ENCODE assay signal across 10 cellular contexts in the genomic region with DNA sequence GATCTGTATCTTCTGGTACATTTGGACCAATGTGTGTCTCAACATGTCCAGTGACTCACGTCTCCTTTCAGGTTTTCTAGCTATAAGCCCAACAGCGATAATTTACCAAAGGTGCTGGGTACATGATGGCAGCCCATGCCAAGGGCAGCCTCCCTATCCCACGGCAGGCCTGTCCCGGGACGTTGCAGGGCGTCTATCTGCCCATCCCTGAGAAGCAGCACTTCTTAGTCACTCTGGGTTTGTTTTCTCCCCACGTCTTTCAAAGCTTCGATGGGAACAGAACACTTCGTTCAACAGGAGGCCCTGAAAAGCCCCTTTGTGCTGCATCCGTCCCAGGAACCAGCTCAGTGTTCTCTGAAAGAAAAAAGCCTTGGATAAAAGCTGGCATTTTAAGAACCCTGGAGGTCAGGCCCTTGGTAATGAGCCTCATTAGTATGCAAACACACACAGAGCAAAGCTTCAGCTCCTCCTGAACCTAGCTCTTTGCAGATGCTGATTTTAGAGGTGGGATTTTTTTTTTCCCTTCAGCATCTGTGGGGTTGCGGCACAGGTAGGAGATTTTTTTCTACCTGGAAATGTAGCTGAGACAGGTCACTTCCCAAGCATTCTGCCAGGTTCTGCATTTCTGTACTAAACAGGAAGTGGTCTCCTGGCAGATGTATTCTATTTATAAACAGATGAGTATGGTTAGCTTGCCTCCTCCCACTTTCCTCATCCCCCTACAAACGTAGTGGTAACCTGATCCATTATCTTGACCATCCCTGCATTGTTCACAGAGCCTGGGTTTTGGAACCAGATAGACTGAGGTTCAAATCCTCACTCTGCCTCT. TPM values are rescaled to one million over a fixed set of nuclear protein-coding genes. Genes with fewer than 3 reads are reported as not detected.
DNase-seq lines count a peak whose midpoint lies in the region; ATAC-seq, FAIRE-seq and TF ChIP-seq lines count a peak whose summit lies in the region.
"Had no signal": no experiment of that assay in that cellular context is flagged by ENCODE, and none has a peak within 500 bp of the region (broad histone marks: within the 10 kb centered on the region; RNA-seq: fewer than 3 reads in every experiment).

No MANE protein-coding gene starts in this region.

- in situ Hi-C loops in K562 (cut with MboI): no loop called here

- POLR2A ChIA-PET in K562 (lab: Yijun Ruan, JAX): interaction anchor here (0.7 to 1.2 kb wide), 3 partner anchors 24 to 198 kb away, joined by 3 to 4 read pairs (median 3); no protein-coding TSS in a partner anchor

- H3K4me1 ChIP-seq in BLaER1: peaks cover 24% of the 10 kb centered on the region
- peaks cover 22% of the 10 kb centered on the region for H3K4me1 ChIP-seq in HUES64 (ENCODE audit: insufficient read depth, low read length)
- H3K4me1 ChIP-seq in K562 (replicated peaks in 1 of 2; ENCODE audit: control insufficient read depth in 2 of 2, insufficient read depth in 2 of 2, low read length in 2 of 2): peaks cover 0 to 14% of the 10 kb centered on the region in 2 experiments; a peak in 2 of 5 replicates
- peaks cover 0 to 3% of the 10 kb centered on the region in 2 donors for H3K4me1 ChIP-seq in kidney (ENCODE audit: control insufficient read depth in 1 of 2, insufficient read depth in 1 of 2, low read depth in 1 of 2, low read length in 2 of 2)

- H3K4me3 ChIP-seq in BLaER1 (no peak overlapping the region), HUES64 (ENCODE audit: low read length) (peak overlapping the region; percentile 31), K562 (no peak overlapping the region), kidney (ENCODE audit: low read length in 2 of 2) (no peak overlapping the region)

- H3K4me2 ChIP-seq in BLaER1: peak overlapping the region; percentile 59
- H3K4me2 ChIP-seq in K562 (ENCODE audit: insufficient read depth, low read length): no peak overlapping the region

- 13% methylated on average over 12 of the region's 12 CpGs for WGBS in HUES64
- WGBS in K562 (ENCODE audit: insufficient coverage, low coverage, missing lambda C conversion rate): 2% methylated on average over 12 of the region's 12 CpGs

- no peak overlapping the region for H2AFZ ChIP-seq in K562 (ENCODE audit: low read depth, low read length)

- DNase-seq in K562 (ENCODE audit: extremely low read depth in 1 of 4, low spot score in 3 of 4): peak in 2 of 4 experiments; percentile 11 to 24
- peak; percentile 60 for DNase-seq in kidney tubule cell (ENCODE audit: low spot score)
- no peak for DNase-seq in NCI-H1048 (lab: John Stamatoyannopoulos, UW)
- DNase-seq in kidney: no peak

- ATAC-seq in K562: peak; percentile 32; the same call in 1 of the 3 replicates
- ATAC-seq in HG03571 (IDR thresholded peaks at IDR 0.05; ENCODE audit: unreplicated experiment): no peak
- no peak for ATAC-seq in HG03196 (IDR thresholded peaks at IDR 0.05; ENCODE audit: unreplicated experiment)

- H3K27ac ChIP-seq in BLaER1: no peak overlapping the region
- peak overlapping the region; percentile 87 for H3K27ac ChIP-seq in HUES64 (ENCODE audit: low read depth, low read length)
- H3K27ac ChIP-seq in K562 (ENCODE audit: extremely low read depth, low read depth, low read length): no peak overlapping the region
- H3K27ac ChIP-seq in kidney (ENCODE audit: low read depth in 2 of 2, low read length in 2 of 2): no peak overlapping the region
- H3K27ac ChIP-seq: neutrophil had no signal

- no peak for TF ChIP-seq RAD21 in K562 (CRISPR knock-in tag; conservative IDR thresholded peaks at IDR 0.05 in 1 of 2, IDR thresholded peaks at IDR 0.05 in 1 of 2)

- TF ChIP-seq EP300 in K562 (IDR thresholded peaks at IDR 0.05; ENCODE audit: low read length): no peak

- no peaks in the 10 kb centered on the region for H3K79me2 ChIP-seq in K562 (ENCODE audit: control insufficient read depth, insufficient read depth, low read length)

- FAIRE-seq in K562 (lab: Jason Lieb, UNC): peak; percentile 11
- no peak for FAIRE-seq in kidney (lab: Jason Lieb, UNC)
- FAIRE-seq: GM18507 had no signal

- H3K27me3 ChIP-seq in BLaER1 (no peaks in the 10 kb centered on the region), HUES64 (ENCODE audit: insufficient read depth, low read length) (no peaks in the 10 kb centered on the region; the same call in 1 of the 2 replicates), K562 (ENCODE audit: control insufficient read depth in 2 of 2, insufficient read depth in 2 of 2, low read length in 2 of 2) (peaks cover 26 to 45% of the 10 kb centered on the region in 2 experiments; a peak in 4 of 5 replicates)

- H3K36me3 ChIP-seq in BLaER1 (no peaks in the 10 kb centered on the region), HUES64 (ENCODE audit: insufficient read depth, low read length) (no peaks in the 10 kb centered on the region), K562 (ENCODE audit: control insufficient read depth, insufficient read depth, low read length) (no peaks in the 10 kb centered on the region), kidney (ENCODE audit: control insufficient read depth in 1 of 2, insufficient read depth in 2 of 2, low read length in 2 of 2) (no peaks in the 10 kb centered on the region)
- H3K36me3 ChIP-seq: neutrophil had no signal

- H3K9me1 ChIP-seq in K562 (ENCODE audit: control insufficient read depth, insufficient read depth, low read length): peaks cover 4% of the 10 kb centered on the region

- CTCF ChIA-PET in K562 (lab: Yijun Ruan, JAX; ENCODE audit: low intra/inter-chr PET ratio): interaction anchor here (0.7 kb wide), 1 partner anchor 155 kb away, joined by 7 read pairs; no protein-coding TSS in a partner anchor

- no TSS peak for BruUV-seq in K562 (replicated peaks; lab: Mats Ljungman, UMichigan)

- TF ChIP-seq CTCF in K562 (IDR thresholded peaks at IDR 0.05 in 2 of 3, conservative IDR thresholded peaks at IDR 0.05 in 1 of 3; ENCODE audit: insufficient read depth in 2 of 3, low read depth in 1 of 3, low read length in 3 of 3) (no peak), kidney (IDR thresholded peaks at IDR 0.05; ENCODE audit: borderline replicate concordance, extremely low read depth, insufficient read depth) (no peak)

- intact Hi-C loops in K562 (cut with micrococcal nuclease): no loop called here
- intact Hi-C loops in kidney (cut with DNase I): no loop called here

- H3K9me3 ChIP-seq in BLaER1 (no peaks in the 10 kb centered on the region), HUES64 (ENCODE audit: insufficient read depth, low read depth, low read length) (no peaks in the 10 kb centered on the region), K562 (replicated peaks; ENCODE audit: control insufficient read depth, insufficient read depth, low read depth, low read length) (no peaks in the 10 kb centered on the region), kidney (ENCODE audit: control insufficient read depth in 1 of 2, low read length in 2 of 2) (no peaks in the 10 kb centered on the region)
- H3K9me3 ChIP-seq: neutrophil had no signal

- no peak for TF ChIP-seq POLR2A in K562 (conservative IDR thresholded peaks at IDR 0.05)

- H4K20me1 ChIP-seq in BLaER1 (no peaks in the 10 kb centered on the region), K562 (replicated peaks; ENCODE audit: control insufficient read depth, insufficient read depth, low read length) (peaks cover 5% of the 10 kb centered on the region; the same call in 1 of the 2 replicates)

- H3K9ac ChIP-seq in BLaER1 (no peak overlapping the region), HUES64 (ENCODE audit: low read depth, low read length) (peak overlapping the region; percentile 15; the same call in 1 of the 2 replicates), K562 (ENCODE audit: insufficient read depth in 1 of 2, low read depth in 2 of 2, low read length in 2 of 2) (no peak overlapping the region), kidney (ENCODE audit: low read length in 2 of 2) (no peak overlapping the region)

RNA-seq across cellular contexts. Expression of gene MT4, which starts 17.5 kb away (rescaled TPM):
- not detected for polyA plus RNA-seq in HUES64 (2013, experiment 1 of 2)
- not detected for polyA plus RNA-seq in HUES64 (2013, experiment 2 of 2)
- not detected in 2 replicates for total RNA-seq in K562 (2011; cell fraction: chromatin; rRNA removed; ENCODE audit: low replicate concordance)
- not detected in 2 replicates for total RNA-seq in K562 (2011; cell fraction: nucleolus; rRNA removed)
- total RNA-seq in K562 (2011; cell fraction: nucleoplasm; rRNA removed): not detected in 2 replicates
- total RNA-seq in K562 (2014; rRNA removed) (not detected in 2 replicates), K562 (2014; rRNA removed; fragmentation: Illumina TruSeq; extraction: Trizol) (not detected in 2 replicates), K562 (2015; rRNA removed; fragmentation: Illumina TruSeq; extraction: Trizol) (not detected in 2 replicates), K562 (2021) (not detected in 2 replicates), kidney (not detected)
- polyA plus RNA-seq in K562 (2011; rRNA removed) (not detected in 2 replicates), K562 (2014; fragmentation: Illumina TruSeq; extraction: Trizol) (not detected in 2 replicates), K562 (2014; fragmentation: Nextera tagmentation; extraction: Ambion mirVana) (not detected), K562 (2014; rRNA removed) (not detected in 2 replicates), kidney (ENCODE audit: insufficient read depth, low read depth, low replicate concordance) (not detected)
- polyA plus RNA-seq in K562 (2011; cell fraction: cytosol; rRNA removed): not detected in 2 replicates
- polyA plus RNA-seq in K562 (2011; cell fraction: nucleus; rRNA removed): not detected in 2 replicates
- polyA plus RNA-seq in K562 (2012): 1.7 TPM in 1 of 2 replicates, not detected in the other
- not detected in 2 replicates for polyA minus RNA-seq in K562 (2011; rRNA and poly(A)+ RNA removed)
- not detected in 2 replicates for polyA minus RNA-seq in K562 (2011; cell fraction: cytosol; rRNA and poly(A)+ RNA removed)
- polyA minus RNA-seq in K562 (2011; cell fraction: nucleus; rRNA and poly(A)+ RNA removed): not detected in 2 replicates

RNA-seq across cellular contexts. Expression of gene BBS2, which starts 27.5 kb away (rescaled TPM):
- 14.4 TPM for polyA plus RNA-seq in HUES64 (2013, experiment 1 of 2)
- 33.5 TPM for polyA plus RNA-seq in HUES64 (2013, experiment 2 of 2)
- total RNA-seq in K562 (2011; cell fraction: chromatin; rRNA removed; ENCODE audit: low replicate concordance): 12.0 and 37.2 TPM in 2 replicates
- total RNA-seq in K562 (2011; cell fraction: nucleolus; rRNA removed): 6.0 and 12.2 TPM in 2 replicates
- total RNA-seq in K562 (2011; cell fraction: nucleoplasm; rRNA removed): 9.2 and 12.9 TPM in 2 replicates
- total RNA-seq in K562 (2014; rRNA removed): 7.6 and 7.9 TPM in 2 replicates
- total RNA-seq in K562 (2014; rRNA removed; fragmentation: Illumina TruSeq; extraction: Trizol): 10.6 and 12.2 TPM in 2 replicates
- 10.9 and 12.3 TPM in 2 replicates for total RNA-seq in K562 (2015; rRNA removed; fragmentation: Illumina TruSeq; extraction: Trizol)
- 6.8 and 7.2 TPM in 2 replicates for total RNA-seq in K562 (2021)
- polyA plus RNA-seq in K562 (2011; rRNA removed): 22.7 and 29.1 TPM in 2 replicates
- polyA plus RNA-seq in K562 (2011; cell fraction: cytosol; rRNA removed): 7.8 and 14.4 TPM in 2 replicates
- 36.2 and 69.5 TPM in 2 replicates for polyA plus RNA-seq in K562 (2011; cell fraction: nucleus; rRNA removed)
- polyA plus RNA-seq in K562 (2012): 8.7 and 16.2 TPM in 2 replicates
- polyA plus RNA-seq in K562 (2014; fragmentation: Illumina TruSeq; extraction: Trizol): 7.4 and 10.2 TPM in 2 replicates
- polyA plus RNA-seq in K562 (2014; fragmentation: Nextera tagmentation; extraction: Ambion mirVana): 1 to 10 TPM; 4.2 to 4.4 TPM
- polyA plus RNA-seq in K562 (2014; rRNA removed): 13.3 and 15.4 TPM in 2 replicates
- 13.0 and 17.0 TPM in 2 replicates for polyA minus RNA-seq in K562 (2011; rRNA and poly(A)+ RNA removed)
- 6.9 and 8.6 TPM in 2 replicates for polyA minus RNA-seq in K562 (2011; cell fraction: cytosol; rRNA and poly(A)+ RNA removed)
- 7.1 and 24.4 TPM in 2 replicates for polyA minus RNA-seq in K562 (2011; cell fraction: nucleus; rRNA and poly(A)+ RNA removed)
- total RNA-seq in kidney: 64.2 TPM
- 46.5 TPM for polyA plus RNA-seq in kidney (ENCODE audit: insufficient read depth, low read depth, low replicate concordance)

RNA-seq across cellular contexts. Expression of gene MT3, which starts 42.0 kb away (rescaled TPM):
- polyA plus RNA-seq in HUES64 (2013, experiment 1 of 2): not detected
- not detected for polyA plus RNA-seq in HUES64 (2013, experiment 2 of 2)
- not detected in 2 replicates for total RNA-seq in K562 (2011; cell fraction: chromatin; rRNA removed; ENCODE audit: low replicate concordance)
- total RNA-seq in K562 (2011; cell fraction: nucleolus; rRNA removed): not detected in 2 replicates
- not detected in 2 replicates for total RNA-seq in K562 (2011; cell fraction: nucleoplasm; rRNA removed)
- total RNA-seq in K562 (2014; rRNA removed) (not detected in 2 replicates), K562 (2014; rRNA removed; fragmentation: Illumina TruSeq; extraction: Trizol) (not detected in 2 replicates), K562 (2015; rRNA removed; fragmentation: Illumina TruSeq; extraction: Trizol) (not detected in 2 replicates), K562 (2021) (not detected in 2 replicates), kidney (not detected)
- polyA plus RNA-seq in K562 (2011; rRNA removed) (not detected in 2 replicates), K562 (2014; fragmentation: Illumina TruSeq; extraction: Trizol) (not detected in 2 replicates), K562 (2014; fragmentation: Nextera tagmentation; extraction: Ambion mirVana) (not detected), K562 (2014; rRNA removed) (not detected in 2 replicates), kidney (ENCODE audit: insufficient read depth, low read depth, low replicate concordance) (25.5 TPM)
- not detected in 2 replicates for polyA plus RNA-seq in K562 (2011; cell fraction: cytosol; rRNA removed)
- polyA plus RNA-seq in K562 (2011; cell fraction: nucleus; rRNA removed): not detected in 2 replicates
- not detected in 2 replicates for polyA plus RNA-seq in K562 (2012)
- not detected in 2 replicates for polyA minus RNA-seq in K562 (2011; rRNA and poly(A)+ RNA removed)
- not detected in 2 replicates for polyA minus RNA-seq in K562 (2011; cell fraction: cytosol; rRNA and poly(A)+ RNA removed)
- polyA minus RNA-seq in K562 (2011; cell fraction: nucleus; rRNA and poly(A)+ RNA removed): not detected in 2 replicates
